In the genomic region with DNA sequence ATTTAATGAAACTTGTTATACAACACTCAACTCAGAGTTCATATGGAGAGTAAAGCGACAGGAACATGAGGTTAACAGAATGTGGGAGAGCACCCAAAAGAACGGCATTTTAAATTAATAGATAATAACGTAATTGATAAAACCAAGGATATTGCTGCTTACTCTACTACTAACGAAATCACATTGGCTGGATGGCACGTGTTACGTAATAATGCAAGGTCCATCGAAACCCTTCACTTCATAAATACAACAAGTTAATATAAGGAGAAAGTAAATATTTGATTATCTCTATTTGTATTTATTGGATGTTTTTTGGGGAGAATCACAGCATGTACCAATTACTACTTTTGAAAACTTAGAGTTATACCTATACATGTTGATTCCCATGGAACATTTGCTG, we compare ENCODE assay signal across 15 cellular contexts. TPM values are rescaled to one million over a fixed set of nuclear protein-coding genes. Genes with fewer than 3 reads are reported as not detected.
A peak's percentile ranks its signal among the peaks of the same experiment; 100 is the strongest.
DNase-seq lines count a peak whose midpoint lies in the region; ATAC-seq and TF ChIP-seq lines count a peak whose summit lies in the region.
"Had no signal": no experiment of that assay in that cellular context is flagged by ENCODE, and none has a peak within 500 bp of the region (broad histone marks: within the 10 kb centered on the region; RNA-seq: fewer than 3 reads in every experiment).

No MANE protein-coding gene starts in this region.

- no peaks in the 10 kb centered on the region for H3K36me3 ChIP-seq in right atrium auricular region
- H3K36me3 ChIP-seq in aorta (ENCODE audit: control insufficient read depth in 1 of 2, insufficient read depth in 2 of 2, low read length in 1 of 2): no peaks in the 10 kb centered on the region

- peaks cover 0 to 35% of the 10 kb centered on the region in 2 donors for H3K4me1 ChIP-seq in right atrium auricular region
- peaks cover 3 to 8% of the 10 kb centered on the region in 2 donors for H3K4me1 ChIP-seq in aorta (ENCODE audit: control insufficient read depth in 1 of 2, insufficient read depth in 2 of 2, low read length in 2 of 2)

- DNase-seq in right atrium auricular region (ENCODE audit: low spot score) (no peak), Right ventricle myocardium inferior (ENCODE audit: missing footprints) (no peak), foreskin fibroblast (no peak), osteocyte (ENCODE audit: extremely low spot score, unreplicated experiment) (no peak), aorta (no peak)
- DNase-seq in activated naive CD4-positive, alpha-beta T cell treated with anti-CD3 and anti-CD28 coated beads for 36 hours: no peak
- DNase-seq in T-helper 2 cell treated with Interferon-gamma antibody and Interleukin-4, amounts not matched to agents 5 μg/mL and 100 μg/mL, for 36 hours (ENCODE audit: low spot score): no peak
- DNase-seq: activated CD8-positive, alpha-beta memory T cell treated with anti-CD3 and anti-CD28 coated beads, Interleukin-2, amount 50 U/mL, for 4 hours; cerebellar nuclear complex; erythroblast; mucosa of descending colon had no signal

- no peak for ATAC-seq in Right ventricle myocardium inferior
- no peak for ATAC-seq in aorta (ENCODE audit: low FRiP score)
- ATAC-seq in esophagus mucosa: no peak
- ATAC-seq: mucosa of descending colon, sciatic nerve had no signal

- H3K4me1 Mint-ChIP-seq in osteocyte (ENCODE audit: unreplicated experiment): peaks cover 9% of the 10 kb centered on the region
- H3K4me1 Mint-ChIP-seq in activated naive CD4-positive, alpha-beta T cell treated with anti-CD3 and anti-CD28 coated beads for 36 hours (ENCODE audit: low read depth): peaks cover 15% of the 10 kb centered on the region
- peaks cover 3% of the 10 kb centered on the region for H3K4me1 Mint-ChIP-seq in T-helper 2 cell treated with Interferon-gamma antibody and Interleukin-4, amounts not matched to agents 5 μg/mL and 100 μg/mL, for 36 hours (ENCODE audit: low read depth)

- no peak overlapping the region for H3K27ac Mint-ChIP-seq in osteocyte (ENCODE audit: unreplicated experiment)
- no peak overlapping the region for H3K27ac Mint-ChIP-seq in activated naive CD4-positive, alpha-beta T cell treated with anti-CD3 and anti-CD28 coated beads for 36 hours
- H3K27ac Mint-ChIP-seq in T-helper 2 cell treated with Interferon-gamma antibody and Interleukin-4, amounts not matched to agents 5 μg/mL and 100 μg/mL, for 36 hours: no peak overlapping the region
- H3K27ac Mint-ChIP-seq: activated naive CD8-positive, alpha-beta T cell had no signal

- 2 to 6% methylated on average over 7 of the region's 7 CpGs for WGBS in aorta, 2 donors

- no peaks in the 10 kb centered on the region for H3K36me3 Mint-ChIP-seq in osteocyte (ENCODE audit: unreplicated experiment)
- H3K36me3 Mint-ChIP-seq in activated naive CD4-positive, alpha-beta T cell treated with anti-CD3 and anti-CD28 coated beads for 36 hours (ENCODE audit: low read depth): no peaks in the 10 kb centered on the region
- H3K36me3 Mint-ChIP-seq in T-helper 2 cell treated with Interferon-gamma antibody and Interleukin-4, amounts not matched to agents 5 μg/mL and 100 μg/mL, for 36 hours (ENCODE audit: low read depth): no peaks in the 10 kb centered on the region
- H3K36me3 Mint-ChIP-seq: activated naive CD8-positive, alpha-beta T cell had no signal

- H3K4me3 Mint-ChIP-seq in osteocyte (ENCODE audit: unreplicated experiment): peak overlapping the region; percentile 92
- H3K4me3 Mint-ChIP-seq in activated naive CD4-positive, alpha-beta T cell treated with anti-CD3 and anti-CD28 coated beads for 36 hours: no peak overlapping the region
- no peak overlapping the region for H3K4me3 Mint-ChIP-seq in T-helper 2 cell treated with Interferon-gamma antibody and Interleukin-4, amounts not matched to agents 5 μg/mL and 100 μg/mL, for 36 hours

- no peaks in the 10 kb centered on the region for H3K9me3 Mint-ChIP-seq in osteocyte (ENCODE audit: unreplicated experiment)
- no peaks in the 10 kb centered on the region for H3K9me3 Mint-ChIP-seq in activated naive CD4-positive, alpha-beta T cell treated with anti-CD3 and anti-CD28 coated beads for 36 hours
- no peaks in the 10 kb centered on the region for H3K9me3 Mint-ChIP-seq in T-helper 2 cell treated with Interferon-gamma antibody and Interleukin-4, amounts not matched to agents 5 μg/mL and 100 μg/mL, for 36 hours

- H3K27me3 Mint-ChIP-seq in osteocyte (ENCODE audit: unreplicated experiment): no peaks in the 10 kb centered on the region
- peaks cover 41% of the 10 kb centered on the region for H3K27me3 Mint-ChIP-seq in activated naive CD4-positive, alpha-beta T cell treated with anti-CD3 and anti-CD28 coated beads for 36 hours (ENCODE audit: low read depth)
- peaks cover 45% of the 10 kb centered on the region for H3K27me3 Mint-ChIP-seq in T-helper 2 cell treated with Interferon-gamma antibody and Interleukin-4, amounts not matched to agents 5 μg/mL and 100 μg/mL, for 36 hours (ENCODE audit: low read depth)

- H3K9me3 ChIP-seq in right atrium auricular region: no peaks in the 10 kb centered on the region
- H3K9me3 ChIP-seq in aorta (ENCODE audit: control insufficient read depth, low read length): no peaks in the 10 kb centered on the region
- H3K9me3 ChIP-seq: mucosa of descending colon had no signal

- intact Hi-C loops in Right ventricle myocardium inferior (cut with DNase I) (loop anchor here (5.0 kb wide), 1 partner anchor 156 kb away; no protein-coding TSS in a partner anchor), aorta (cut with DNase I) (loop anchor here (5.0 to 10.0 kb wide), 6 partner anchors 61 to 629 kb away; no protein-coding TSS in a partner anchor)
- intact Hi-C loops in activated naive CD4-positive, alpha-beta T cell treated with anti-CD3 and anti-CD28 coated beads for 36 hours (cut with micrococcal nuclease): loop anchor here (10.0 kb wide), 1 partner anchor 71 kb away; no protein-coding TSS in a partner anchor

- H3K27me3 ChIP-seq in right atrium auricular region: no peaks in the 10 kb centered on the region
- H3K27me3 ChIP-seq in aorta (ENCODE audit: control insufficient read depth in 1 of 2, insufficient read depth in 2 of 2, low read length in 1 of 2): no peaks in the 10 kb centered on the region

- H3K4me3 ChIP-seq in right atrium auricular region (peak overlapping the region; percentile 67 to 74), foreskin fibroblast (ENCODE audit: low read depth in 1 of 2, low read length in 2 of 2) (peak overlapping the region; percentile 80 to 93), aorta (ENCODE audit: low read length in 2 of 2) (peak overlapping the region; percentile 79 to 82)
- H3K4me3 ChIP-seq: mucosa of descending colon had no signal

- TF ChIP-seq CTCF in right atrium auricular region (IDR thresholded peaks at IDR 0.05) (no peak), foreskin fibroblast (IDR thresholded peaks at IDR 0.05; ENCODE audit: low read depth, low read length) (no peak), osteocyte (IDR thresholded peaks at IDR 0.05) (no peak)

- H3K27ac ChIP-seq in right atrium auricular region (peak overlapping the region in 1 of 2 donors; percentile 92), aorta (ENCODE audit: low read depth in 1 of 2, low read length in 2 of 2) (peak overlapping the region in 1 of 2 donors; percentile 47)
- H3K27ac ChIP-seq: VCaP had no signal

- CTCF ChIA-PET in activated naive CD4-positive, alpha-beta T cell treated with anti-CD3 and anti-CD28 coated beads for 36 hours (lab: Charles Lee): no interaction called here

RNA-seq across cellular contexts. Expression of a gene that starts 1.5 kb away (rescaled TPM):
- 10 to 100 TPM; 17.8 to 31.1 TPM for total RNA-seq in right atrium auricular region
- 28.1 TPM for total RNA-seq in Right ventricle myocardium inferior
- total RNA-seq in osteocyte: 10.5 and 10.8 TPM in 2 replicates
- 100 to 1,000 TPM; 153 to 199 TPM for total RNA-seq in aorta
- 10 to 100 TPM; 26.2 to 35.7 TPM for polyA plus RNA-seq in aorta
- total RNA-seq in activated naive CD4-positive, alpha-beta T cell treated with anti-CD3 and anti-CD28 coated beads for 36 hours: not detected
- total RNA-seq in esophagus mucosa: 0.80 TPM
